8 cellular contexts compared by ENCODE assay signal in genomic region chr9:28775-29174, GRCh38. TPM values are rescaled to one million over a fixed set of nuclear protein-coding genes. Genes with fewer than 3 reads are reported as not detected.
DNase-seq lines count a peak whose midpoint lies in the region; FAIRE-seq and TF ChIP-seq lines count a peak whose summit lies in the region.
"Not testable (repeated sequence)": the region's sequence is repeated elsewhere in the genome, so short reads cannot be mapped to it uniquely, and the experiment has no call there.

No MANE protein-coding gene starts in this region.

- H3K9me3 Mint-ChIP-seq in activated T-cell treated with anti-CD3 and anti-CD28 coated beads, Interleukin-2, amount 50 U/mL, for 24 hours = not testable (repeated sequence)

- not testable (repeated sequence) for H3K27me3 ChIP-seq in GM23248 (replicated peaks; ENCODE audit: insufficient read depth); H1 (replicated peaks in 1 of 4; ENCODE audit: control insufficient read depth in 3 of 4, extremely low read depth in 1 of 4, insufficient read depth in 3 of 4, low read length in 3 of 4); left ventricle myocardium inferior (ENCODE audit: low read depth); mononuclear cell (ENCODE audit: insufficient read depth, low read length); smooth muscle cell (ENCODE audit: low read depth)

- H3K36me3 ChIP-seq in GM23248 (ENCODE audit: low read depth); H1 (ENCODE audit: control insufficient read depth in 2 of 4, insufficient read depth in 4 of 4, low read length in 3 of 4); left ventricle myocardium inferior; smooth muscle cell (ENCODE audit: low read depth): not testable (repeated sequence)

- not testable (repeated sequence) for H3K56ac ChIP-seq in H1 (replicated peaks; ENCODE audit: insufficient read length, low read depth, low read length)

- not testable (repeated sequence) for H3K27ac Mint-ChIP-seq in activated T-cell treated with anti-CD3 and anti-CD28 coated beads, Interleukin-2, amount 50 U/mL, for 24 hours

- intact Hi-C loops in left ventricle myocardium inferior (cut with micrococcal nuclease) = not testable (repeated sequence)

- H3K4ac ChIP-seq in H1 (replicated peaks; ENCODE audit: insufficient read length, low read depth, low read length) = not testable (repeated sequence)

- POLR2A ChIA-PET in AG04449 (lab: Yijun Ruan, JAX); H1 (lab: Charles Lee; ENCODE audit: partially characterized antibody): not testable (repeated sequence)

- not testable (repeated sequence) for H2BK15ac ChIP-seq in H1 (ENCODE audit: low read length)

- H3K27me3 Mint-ChIP-seq in activated T-cell treated with anti-CD3 and anti-CD28 coated beads, Interleukin-2, amount 50 U/mL, for 24 hours = not testable (repeated sequence)

- TF ChIP-seq RAD21 in H1 (IDR thresholded peaks at IDR 0.05 in 1 of 2, conservative IDR thresholded peaks at IDR 0.05 in 1 of 2; ENCODE audit: low read depth in 2 of 2, low read length in 2 of 2) = not testable (repeated sequence)

- H3K4me3 Mint-ChIP-seq in activated T-cell treated with anti-CD3 and anti-CD28 coated beads, Interleukin-2, amount 50 U/mL, for 24 hours = peak overlapping the region; percentile 41

- not testable (repeated sequence) for H4K91ac ChIP-seq in H1 (replicated peaks; ENCODE audit: insufficient read length, low read length)

- not testable (repeated sequence) for H2BK12ac ChIP-seq in H1 (ENCODE audit: low read depth, low read length)

- not testable (repeated sequence) for H3F3A ChIP-seq in GM23248 (ENCODE audit: insufficient read depth); smooth muscle cell (ENCODE audit: low read depth)

- not testable (repeated sequence) for H3K4me1 Mint-ChIP-seq in activated T-cell treated with anti-CD3 and anti-CD28 coated beads, Interleukin-2, amount 50 U/mL, for 24 hours (ENCODE audit: low read depth)

- CTCF ChIA-PET in AG04449 (lab: Yijun Ruan, JAX); H1 (lab: Charles Lee; ENCODE audit: partially characterized antibody): not testable (repeated sequence)

- not testable (repeated sequence) for H3K79me2 ChIP-seq in GM23248 (ENCODE audit: insufficient read depth); H1 (ENCODE audit: control insufficient read depth in 1 of 2, insufficient read depth in 2 of 2, low read length in 2 of 2); smooth muscle cell (ENCODE audit: low read depth)

- not testable (repeated sequence) for H2BK20ac ChIP-seq in H1 (ENCODE audit: low read length)

- not testable (repeated sequence) for H2AFZ ChIP-seq in GM23248; H1 (ENCODE audit: low read length); smooth muscle cell (ENCODE audit: low read depth)

- H3K23ac ChIP-seq in H1 (ENCODE audit: insufficient read length) = not testable (repeated sequence)

- H4K5ac ChIP-seq in H1 (ENCODE audit: insufficient read length, low read depth, low read length) = not testable (repeated sequence)

- not testable (repeated sequence) for H3K9me3 ChIP-seq in GM23248 (ENCODE audit: low read depth); H1 (ENCODE audit: insufficient read depth in 2 of 2, low read depth in 1 of 2, low read length in 1 of 2); left ventricle myocardium inferior (replicated peaks); mononuclear cell (ENCODE audit: low read depth, low read length); smooth muscle cell (replicated peaks; ENCODE audit: low read depth)

- FAIRE-seq in H1 (lab: Jason Lieb, UNC) = not testable (repeated sequence)

- TF ChIP-seq POLR2A in NB4 (IDR thresholded peaks at IDR 0.05; ENCODE audit: extremely low read depth, insufficient read length); H1 (IDR thresholded peaks at IDR 0.05; ENCODE audit: control extremely low read depth in 1 of 2, low read depth in 2 of 2, low read length in 2 of 2): not testable (repeated sequence)

- H2AK5ac ChIP-seq in H1 (ENCODE audit: low read depth, low read length) = not testable (repeated sequence)

- not testable (repeated sequence) for H3K9me2 ChIP-seq in GM23248 (ENCODE audit: insufficient read depth)

- not testable (repeated sequence) for H4K20me1 ChIP-seq in GM23248 (ENCODE audit: insufficient read depth); H1 (replicated peaks in 1 of 2; ENCODE audit: control insufficient read depth in 1 of 2, insufficient read depth in 2 of 2, low read length in 2 of 2); smooth muscle cell (ENCODE audit: low read depth)

- not testable (repeated sequence) for H3K4me1 ChIP-seq in GM23248 (ENCODE audit: insufficient read depth); H1 (replicated peaks in 1 of 4; ENCODE audit: control insufficient read depth in 3 of 4, insufficient read depth in 4 of 4, low read length in 3 of 4); left ventricle myocardium inferior; mononuclear cell (ENCODE audit: insufficient read depth, low read length); smooth muscle cell (ENCODE audit: low read depth)

- not testable (repeated sequence) for TF ChIP-seq CTCF in AG04449 (IDR thresholded peaks at IDR 0.05; ENCODE audit: insufficient read depth, low read length, missing control alignments); NB4 (IDR thresholded peaks at IDR 0.05; ENCODE audit: low read depth, low read length); H1 (IDR thresholded peaks at IDR 0.05; ENCODE audit: control extremely low read depth in 1 of 3, insufficient read depth in 1 of 3, low read depth in 1 of 3, low read length in 3 of 3); left ventricle myocardium inferior (IDR thresholded peaks at IDR 0.05; ENCODE audit: borderline replicate concordance); smooth muscle cell (IDR thresholded peaks at IDR 0.05; ENCODE audit: borderline replicate concordance, insufficient read depth, poor library complexity, severe bottlenecking)

- not testable (repeated sequence) for H3K4me2 ChIP-seq in GM23248 (ENCODE audit: unreplicated experiment); H1 (ENCODE audit: insufficient read depth in 1 of 2, low read depth in 2 of 2, low read length in 2 of 2)
- peak overlapping the region; percentile 72 for H3K4me2 ChIP-seq in smooth muscle cell

- H3K4me3 ChIP-seq in AG04449 (ENCODE audit: low read depth, low read length) = peak overlapping the region; percentile 52
- H3K4me3 ChIP-seq in GM23248 = peak overlapping the region; percentile 56
- H3K4me3 ChIP-seq in NB4 (ENCODE audit: low read depth, low read length) = peak overlapping the region; percentile 38
- H3K4me3 ChIP-seq in H1 (ENCODE audit: extremely low read depth in 1 of 4, insufficient read depth in 2 of 4, low read depth in 3 of 4, low read length in 4 of 4) = peak overlapping the region; percentile 28 to 52 (median 30); a peak in 5 of 8 replicates
- peak overlapping the region; percentile 66 for H3K4me3 ChIP-seq in left ventricle myocardium inferior
- peak overlapping the region; percentile 35 for H3K4me3 ChIP-seq in mononuclear cell (ENCODE audit: low read length)
- H3K4me3 ChIP-seq in smooth muscle cell = peak overlapping the region; percentile 47

- not testable (repeated sequence) for H3K79me1 ChIP-seq in H1 (ENCODE audit: low read depth, low read length)

- not testable (repeated sequence) for H3K27ac ChIP-seq in GM23248; H1 (ENCODE audit: low read depth, low read length); smooth muscle cell (ENCODE audit: low read depth)
- H3K27ac ChIP-seq in left ventricle myocardium inferior (replicated peaks) = peak overlapping the region; percentile 52

- H3K23me2 ChIP-seq in H1 (ENCODE audit: low read depth, low read length) = not testable (repeated sequence)

- 0% methylated on average over 1 to 12 of the region's 30 CpGs for WGBS in GM23248 (ENCODE audit: low coverage in 1 of 2, low lambda C conversion rate in 2 of 2, missing lambda C conversion rate in 2 of 2), 2 experiments
- 0% methylated on average over 2 of the region's 30 CpGs; no CpG with 5 or more reads in 1 of the 2 experiments for WGBS in H1 (ENCODE audit: extremely low coverage in 1 of 2, insufficient coverage in 1 of 2, insufficient read length in 1 of 2, insufficient replicate concordance in 2 of 2, low coverage in 1 of 2, low lambda C conversion rate in 2 of 2, missing lambda C conversion rate in 1 of 2), 2 experiments
- 0% methylated on average over 15 of the region's 30 CpGs for WGBS in smooth muscle cell (ENCODE audit: low lambda C conversion rate)

- H3K36me3 Mint-ChIP-seq in activated T-cell treated with anti-CD3 and anti-CD28 coated beads, Interleukin-2, amount 50 U/mL, for 24 hours (ENCODE audit: low read depth) = not testable (repeated sequence)

- not testable (repeated sequence) for H2BK120ac ChIP-seq in H1 (replicated peaks; ENCODE audit: low read depth, low read length)

- H2BK5ac ChIP-seq in H1 (ENCODE audit: low read depth, low read length) = not testable (repeated sequence)

- DNase-seq in AG04449 (ENCODE audit: low read depth, low spot score); GM23248; NB4 (ENCODE audit: low read depth); H1 (ENCODE audit: low read depth in 1 of 2, low spot score in 2 of 2); left ventricle myocardium inferior; smooth muscle cell (lab: John Stamatoyannopoulos, UW; ENCODE audit: unreplicated experiment): not testable (repeated sequence)
- peak; percentile 42 for DNase-seq in activated T-cell treated with anti-CD3 and anti-CD28 coated beads, Interleukin-2, amount 50 U/mL, for 24 hours

- peak overlapping the region; percentile 62 for H3K9ac ChIP-seq in GM23248
- H3K9ac ChIP-seq in H1 (replicated peaks in 1 of 4; ENCODE audit: extremely low read depth in 1 of 4, low read depth in 3 of 4, low read length in 3 of 4); smooth muscle cell (ENCODE audit: low read depth): not testable (repeated sequence)

- in situ Hi-C loops in GM23248 (cut with MboI) = not testable (repeated sequence)

- not testable (repeated sequence) for H3K18ac ChIP-seq in H1 (ENCODE audit: extremely low read depth, low read length)

- H4K8ac ChIP-seq in H1 (ENCODE audit: extremely low read depth, insufficient read depth, low read length) = not testable (repeated sequence)

- H3K14ac ChIP-seq in H1 (ENCODE audit: insufficient read length) = not testable (repeated sequence)

- TF ChIP-seq EP300 in H1 (IDR thresholded peaks at IDR 0.05; ENCODE audit: borderline replicate concordance in 1 of 2, low read depth in 2 of 2, low read length in 2 of 2) = not testable (repeated sequence)

RNA-seq across cellular contexts. Expression of gene WASHC1, which starts 0.5 kb away (rescaled TPM):
- total RNA-seq in GM23248 (2014; rRNA removed; shearing (Covaris generic)) = 3.1 and 6.2 TPM in 2 replicates
- polyA plus RNA-seq in GM23248 (2016; fragmentation: Nextera tagmentation; extraction: Ambion mirVana) = 7.7 and 9.0 TPM in 2 replicates
- 10.0 and 10.2 TPM in 2 replicates for total RNA-seq in H1 (2021; fragmentation: NEBNext Ultra II Directional; extraction: Animal tissue kit (Norgen Biotek cat#: 25700))
- 6.4 and 9.5 TPM in 2 replicates for polyA plus RNA-seq in H1 (2011; rRNA removed)
- 10.4 TPM for polyA plus RNA-seq in H1 (2011; cell fraction: cytosol; rRNA removed)
- 41.2 TPM for polyA plus RNA-seq in H1 (2011; cell fraction: nucleus; rRNA removed)
- polyA plus RNA-seq in H1 (2012, experiment 1 of 2) = 7.4 to 11.3 TPM (median 10.5 TPM) in 4 replicates
- 4.5 TPM for polyA plus RNA-seq in H1 (2012, experiment 2 of 2)
- polyA plus RNA-seq in H1 (2013, experiment 1 of 2) = 5.1 TPM
- 4.8 TPM for polyA plus RNA-seq in H1 (2013, experiment 2 of 2)
- polyA minus RNA-seq in H1 (2011; rRNA and poly(A)+ RNA removed) = 3.0 and 6.5 TPM in 2 replicates
- polyA minus RNA-seq in H1 (2011; cell fraction: cytosol; rRNA and poly(A)+ RNA removed) = 0.81 TPM
- polyA minus RNA-seq in H1 (2011; cell fraction: nucleus; rRNA and poly(A)+ RNA removed) = 6.1 TPM
- total RNA-seq in left ventricle myocardium inferior = 13.5 TPM
- 2.8 TPM for total RNA-seq in mononuclear cell
- total RNA-seq in smooth muscle cell = 4.0 and 4.7 TPM in 2 replicates
- 9.9 and 10.0 TPM in 2 replicates for polyA plus RNA-seq in smooth muscle cell
